Comparison of ENCODE assay signal across 12 cellular contexts in genomic region chr5:88836195-88836838, GRCh38. TPM values are rescaled to one million over a fixed set of nuclear protein-coding genes. Genes with fewer than 3 reads are reported as not detected.
DNase-seq lines count a peak whose midpoint lies in the region; TF ChIP-seq lines count a peak whose summit lies in the region.
"Had no signal": no experiment of that assay in that cellular context is flagged by ENCODE, and none has a peak within 500 bp of the region (broad histone marks: within the 10 kb centered on the region; RNA-seq: fewer than 3 reads in every experiment).

No MANE protein-coding gene starts in this region.

- TF ChIP-seq CTCF in breast epithelium (IDR thresholded peaks at IDR 0.05) = no peak
- TF ChIP-seq CTCF in MCF 10A (IDR thresholded peaks at IDR 0.05; ENCODE audit: unreplicated experiment) = no peak
- no peak for TF ChIP-seq CTCF in vagina (IDR thresholded peaks at IDR 0.05)

- no peak overlapping the region for H3K27ac Mint-ChIP-seq in MCF 10A (ENCODE audit: low read depth, unreplicated experiment)
- H3K27ac Mint-ChIP-seq: activated CD8-positive, alpha-beta T cell treated with anti-CD3 and anti-CD28 coated beads for 36 hours had no signal

- CTCF ChIA-PET in MCF 10A (lab: Yijun Ruan, JAX) = no interaction called here

- H3K9me3 ChIP-seq in breast epithelium (no peaks in the 10 kb centered on the region), vagina (no peaks in the 10 kb centered on the region)

- TF ChIP-seq POLR2A in breast epithelium (IDR thresholded peaks at IDR 0.05) (no peak), erythroblast (IDR thresholded peaks at IDR 0.05; ENCODE audit: low read length) (peak; percentile 64), vagina (IDR thresholded peaks at IDR 0.05) (no peak)

- H3K36me3 Mint-ChIP-seq in MCF 10A (ENCODE audit: insufficient read depth, unreplicated experiment) = no peaks in the 10 kb centered on the region

- no peaks in the 10 kb centered on the region for H3K36me3 ChIP-seq in breast epithelium
- no peaks in the 10 kb centered on the region for H3K36me3 ChIP-seq in vagina

- POLR2A ChIA-PET in MCF 10A (lab: Yijun Ruan, JAX) = no interaction called here

- no TSS peak for BruUV-seq in MCF 10A (replicated peaks; lab: Mats Ljungman, UMichigan)

- H3K27me3 Mint-ChIP-seq in MCF 10A (ENCODE audit: insufficient read depth, unreplicated experiment) = peaks cover 78% of the 10 kb centered on the region

- H3K4me1 ChIP-seq in breast epithelium = no peaks in the 10 kb centered on the region
- H3K4me1 ChIP-seq in vagina = peaks cover 17% of the 10 kb centered on the region

- no peak for DNase-seq in breast epithelium (ENCODE audit: low spot score in 2 of 2)
- DNase-seq in MCF 10A (ENCODE audit: unreplicated experiment) = no peak
- DNase-seq in erythroblast (lab: John Stamatoyannopoulos, UW) = peak; percentile 73 to 89
- peak; percentile 15 for DNase-seq in midbrain (lab: John Stamatoyannopoulos, UW)
- no peak for DNase-seq in vagina (ENCODE audit: extremely low spot score in 2 of 2)
- no peak for DNase-seq in central memory CD4-positive, alpha-beta T cell
- no peak for DNase-seq in germinal center (ENCODE audit: low spot score)
- DNase-seq in NCI-H2029 treated with DMSO at 0.1 percent for 48 hours (lab: John Stamatoyannopoulos, UW) = no peak
- DNase-seq: activated CD8-positive, alpha-beta T cell treated with anti-CD3 and anti-CD28 coated beads for 36 hours; NCI-H345 had no signal

- H3K27me3 ChIP-seq in breast epithelium (no peaks in the 10 kb centered on the region), vagina (no peaks in the 10 kb centered on the region)

- intact Hi-C loops in breast epithelium (cut with DNase I; ENCODE audit: low total_unique reads) (no loop called here), MCF 10A (cut with micrococcal nuclease) (no loop called here), vagina (cut with DNase I) (no loop called here)

- no peaks in the 10 kb centered on the region for H3K4me1 Mint-ChIP-seq in MCF 10A (ENCODE audit: insufficient read depth, unreplicated experiment)

- H3K4me3 Mint-ChIP-seq in MCF 10A (ENCODE audit: unreplicated experiment) = no peak overlapping the region
- H3K4me3 Mint-ChIP-seq: activated CD8-positive, alpha-beta T cell treated with anti-CD3 and anti-CD28 coated beads for 36 hours had no signal

- H3K9me3 Mint-ChIP-seq in MCF 10A (ENCODE audit: unreplicated experiment) = no peaks in the 10 kb centered on the region
- H3K9me3 Mint-ChIP-seq: activated CD8-positive, alpha-beta T cell treated with anti-CD3 and anti-CD28 coated beads for 36 hours had no signal

- H3K27ac ChIP-seq in breast epithelium = peak overlapping the region; percentile 77 to 83
- H3K27ac ChIP-seq in vagina = peak overlapping the region; percentile 84
- H3K27ac ChIP-seq: 22Rv1, epithelial cell of prostate had no signal

- peak overlapping the region; percentile 9 to 55 (median 17) for H3K4me3 ChIP-seq in breast epithelium
- peak overlapping the region in 1 of 2 donors; percentile 10 for H3K4me3 ChIP-seq in vagina

RNA-seq across cellular contexts. Expression of gene MEF2C, which starts 46.7 kb away (rescaled TPM):
- total RNA-seq in breast epithelium (10 to 100 TPM; 27.4 to 41.8 (median 32.1) TPM), MCF 10A (2022) (0.05 and 0.07 TPM in 2 replicates), vagina (22.3 TPM)

Comparison
In these comparisons a context has a peak if more than half of its experiments do, and no peak if none do; other contexts are left out.
1. RNA of gene MEF2C, which starts 46.7 kb away (total RNA-seq): 27.4 to 41.8 TPM in breast epithelium and 22.3 TPM in vagina (single experiment); 0.05 to 0.07 TPM in MCF 10A; every median in the first group is over 10 times any median in the second.
2. DNase-seq: peak in erythroblast (2 of 2) and midbrain (single experiment); none in breast epithelium (0 of 2), MCF 10A (single experiment), vagina (0 of 2), central memory CD4-positive, alpha-beta T cell (single experiment), germinal center (single experiment) and NCI-H2029 treated with DMSO at 0.1 percent for 48 hours (single experiment).